In genomic region chr15:101723874-101724674, GRCh38 we compare ENCODE assay signal across 1 cellular context.
TF ChIP-seq lines count a peak whose summit lies in the region.

TARS3 (minus strand) TSS chr15:101724473; CDS start chr15:101724387, 86 bp downstream.

TF ChIP-seq in K562, 482 proteins besides CTCF, POLR2A, EP300 and RAD21 (continued from another document and continues in another):
- TF ChIP-seq, protein P1, sequence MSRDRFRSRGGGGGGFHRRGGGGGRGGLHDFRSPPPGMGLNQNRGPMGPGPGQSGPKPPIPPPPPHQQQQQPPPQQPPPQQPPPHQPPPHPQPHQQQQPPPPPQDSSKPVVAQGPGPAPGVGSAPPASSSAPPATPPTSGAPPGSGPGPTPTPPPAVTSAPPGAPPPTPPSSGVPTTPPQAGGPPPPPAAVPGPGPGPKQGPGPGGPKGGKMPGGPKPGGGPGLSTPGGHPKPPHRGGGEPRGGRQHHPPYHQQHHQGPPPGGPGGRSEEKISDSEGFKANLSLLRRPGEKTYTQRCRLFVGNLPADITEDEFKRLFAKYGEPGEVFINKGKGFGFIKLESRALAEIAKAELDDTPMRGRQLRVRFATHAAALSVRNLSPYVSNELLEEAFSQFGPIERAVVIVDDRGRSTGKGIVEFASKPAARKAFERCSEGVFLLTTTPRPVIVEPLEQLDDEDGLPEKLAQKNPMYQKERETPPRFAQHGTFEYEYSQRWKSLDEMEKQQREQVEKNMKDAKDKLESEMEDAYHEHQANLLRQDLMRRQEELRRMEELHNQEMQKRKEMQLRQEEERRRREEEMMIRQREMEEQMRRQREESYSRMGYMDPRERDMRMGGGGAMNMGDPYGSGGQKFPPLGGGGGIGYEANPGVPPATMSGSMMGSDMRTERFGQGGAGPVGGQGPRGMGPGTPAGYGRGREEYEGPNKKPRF (IDR thresholded peaks at IDR 0.05; ENCODE audit: low read depth, low read length) = no peak
- TF ChIP-seq, protein P2, sequence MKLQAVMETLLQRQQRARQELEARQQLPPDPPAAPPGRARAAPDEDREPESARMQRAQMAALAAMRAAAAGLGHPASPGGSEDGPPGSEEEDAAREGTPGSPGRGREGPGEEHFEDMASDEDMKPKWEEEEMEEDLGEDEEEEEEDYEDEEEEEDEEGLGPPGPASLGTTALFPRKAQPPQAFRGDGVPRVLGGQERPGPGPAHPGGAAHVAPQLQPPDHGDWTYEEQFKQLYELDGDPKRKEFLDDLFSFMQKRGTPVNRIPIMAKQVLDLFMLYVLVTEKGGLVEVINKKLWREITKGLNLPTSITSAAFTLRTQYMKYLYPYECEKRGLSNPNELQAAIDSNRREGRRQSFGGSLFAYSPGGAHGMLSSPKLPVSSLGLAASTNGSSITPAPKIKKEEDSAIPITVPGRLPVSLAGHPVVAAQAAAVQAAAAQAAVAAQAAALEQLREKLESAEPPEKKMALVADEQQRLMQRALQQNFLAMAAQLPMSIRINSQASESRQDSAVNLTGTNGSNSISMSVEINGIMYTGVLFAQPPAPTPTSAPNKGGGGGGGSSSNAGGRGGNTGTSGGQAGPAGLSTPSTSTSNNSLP (IDR thresholded peaks at IDR 0.05; ENCODE audit: borderline replicate concordance, low read depth, low read length) = no peak
- no peak for TF ChIP-seq SNIP1 (IDR thresholded peaks at IDR 0.05; ENCODE audit: low read depth)
- TF ChIP-seq BACH1 (tag; IDR thresholded peaks at IDR 0.05) = no peak
- no peak for TF ChIP-seq HNRNPUL1 (IDR thresholded peaks at IDR 0.05; ENCODE audit: low read length)
- no peak for TF ChIP-seq ZNF518B (CRISPR knock-in tag; IDR thresholded peaks at IDR 0.05)
- TF ChIP-seq DEAF1 (CRISPR knock-in tag; IDR thresholded peaks at IDR 0.05) = no peak
- no peak for TF ChIP-seq BMI1 (IDR thresholded peaks at IDR 0.05; ENCODE audit: low read length)
- TF ChIP-seq CBX8 (IDR thresholded peaks at IDR 0.05; ENCODE audit: borderline replicate concordance, extremely low read depth, low read depth, low read length, poor library complexity, severe bottlenecking) = no peak
- no peak for TF ChIP-seq ZNF224 (CRISPR knock-in tag; IDR thresholded peaks at IDR 0.05)
- TF ChIP-seq, protein P3, sequence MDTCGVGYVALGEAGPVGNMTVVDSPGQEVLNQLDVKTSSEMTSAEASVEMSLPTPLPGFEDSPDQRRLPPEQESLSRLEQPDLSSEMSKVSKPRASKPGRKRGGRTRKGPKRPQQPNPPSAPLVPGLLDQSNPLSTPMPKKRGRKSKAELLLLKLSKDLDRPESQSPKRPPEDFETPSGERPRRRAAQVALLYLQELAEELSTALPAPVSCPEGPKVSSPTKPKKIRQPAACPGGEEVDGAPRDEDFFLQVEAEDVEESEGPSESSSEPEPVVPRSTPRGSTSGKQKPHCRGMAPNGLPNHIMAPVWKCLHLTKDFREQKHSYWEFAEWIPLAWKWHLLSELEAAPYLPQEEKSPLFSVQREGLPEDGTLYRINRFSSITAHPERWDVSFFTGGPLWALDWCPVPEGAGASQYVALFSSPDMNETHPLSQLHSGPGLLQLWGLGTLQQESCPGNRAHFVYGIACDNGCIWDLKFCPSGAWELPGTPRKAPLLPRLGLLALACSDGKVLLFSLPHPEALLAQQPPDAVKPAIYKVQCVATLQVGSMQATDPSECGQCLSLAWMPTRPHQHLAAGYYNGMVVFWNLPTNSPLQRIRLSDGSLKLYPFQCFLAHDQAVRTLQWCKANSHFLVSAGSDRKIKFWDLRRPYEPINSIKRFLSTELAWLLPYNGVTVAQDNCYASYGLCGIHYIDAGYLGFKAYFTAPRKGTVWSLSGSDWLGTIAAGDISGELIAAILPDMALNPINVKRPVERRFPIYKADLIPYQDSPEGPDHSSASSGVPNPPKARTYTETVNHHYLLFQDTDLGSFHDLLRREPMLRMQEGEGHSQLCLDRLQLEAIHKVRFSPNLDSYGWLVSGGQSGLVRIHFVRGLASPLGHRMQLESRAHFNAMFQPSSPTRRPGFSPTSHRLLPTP (IDR thresholded peaks at IDR 0.05; ENCODE audit: borderline replicate concordance, extremely low read depth, insufficient read length) = no peak
- TF ChIP-seq, protein P4, sequence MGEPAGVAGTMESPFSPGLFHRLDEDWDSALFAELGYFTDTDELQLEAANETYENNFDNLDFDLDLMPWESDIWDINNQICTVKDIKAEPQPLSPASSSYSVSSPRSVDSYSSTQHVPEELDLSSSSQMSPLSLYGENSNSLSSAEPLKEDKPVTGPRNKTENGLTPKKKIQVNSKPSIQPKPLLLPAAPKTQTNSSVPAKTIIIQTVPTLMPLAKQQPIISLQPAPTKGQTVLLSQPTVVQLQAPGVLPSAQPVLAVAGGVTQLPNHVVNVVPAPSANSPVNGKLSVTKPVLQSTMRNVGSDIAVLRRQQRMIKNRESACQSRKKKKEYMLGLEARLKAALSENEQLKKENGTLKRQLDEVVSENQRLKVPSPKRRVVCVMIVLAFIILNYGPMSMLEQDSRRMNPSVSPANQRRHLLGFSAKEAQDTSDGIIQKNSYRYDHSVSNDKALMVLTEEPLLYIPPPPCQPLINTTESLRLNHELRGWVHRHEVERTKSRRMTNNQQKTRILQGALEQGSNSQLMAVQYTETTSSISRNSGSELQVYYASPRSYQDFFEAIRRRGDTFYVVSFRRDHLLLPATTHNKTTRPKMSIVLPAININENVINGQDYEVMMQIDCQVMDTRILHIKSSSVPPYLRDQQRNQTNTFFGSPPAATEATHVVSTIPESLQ (CRISPR knock-in tag; IDR thresholded peaks at IDR 0.05) = no peak
- no peak for TF ChIP-seq MECOM (CRISPR knock-in tag; IDR thresholded peaks at IDR 0.05)
- TF ChIP-seq SIN3B (IDR thresholded peaks at IDR 0.05; ENCODE audit: low read depth) = peak; percentile 69; the same call in 1 of the 2 replicates
- no peak for TF ChIP-seq BCLAF1 (IDR thresholded peaks at IDR 0.05; ENCODE audit: borderline replicate concordance in 1 of 2, control insufficient read depth in 1 of 2, low read depth in 2 of 2, low read length in 1 of 2)
- TF ChIP-seq TARDBP (IDR thresholded peaks at IDR 0.05) = no peak
- no peak for TF ChIP-seq PURB (CRISPR knock-in tag; IDR thresholded peaks at IDR 0.05; ENCODE audit: low read depth)
- no peak for TF ChIP-seq TAL1 (IDR thresholded peaks at IDR 0.05)
- TF ChIP-seq SRSF7 (optimal IDR thresholded peaks at IDR 0.05; ENCODE audit: low read depth, low read length) = no peak
- no peak for TF ChIP-seq ZC3H11A (IDR thresholded peaks at IDR 0.05; ENCODE audit: low read depth, low read length)
- no peak for TF ChIP-seq IFI16 (CRISPR knock-in tag; IDR thresholded peaks at IDR 0.05)
- TF ChIP-seq GABPA (tag; conservative IDR thresholded peaks at IDR 0.05; ENCODE audit: low read depth) = no peak
- TF ChIP-seq ARHGAP35 (IDR thresholded peaks at IDR 0.05; ENCODE audit: partially characterized antibody) = no peak
- no peak for TF ChIP-seq SMARCA4 (IDR thresholded peaks at IDR 0.05)
- TF ChIP-seq ZNF76 (CRISPR knock-in tag; IDR thresholded peaks at IDR 0.05; ENCODE audit: borderline replicate concordance) = no peak
- TF ChIP-seq, protein P5, sequence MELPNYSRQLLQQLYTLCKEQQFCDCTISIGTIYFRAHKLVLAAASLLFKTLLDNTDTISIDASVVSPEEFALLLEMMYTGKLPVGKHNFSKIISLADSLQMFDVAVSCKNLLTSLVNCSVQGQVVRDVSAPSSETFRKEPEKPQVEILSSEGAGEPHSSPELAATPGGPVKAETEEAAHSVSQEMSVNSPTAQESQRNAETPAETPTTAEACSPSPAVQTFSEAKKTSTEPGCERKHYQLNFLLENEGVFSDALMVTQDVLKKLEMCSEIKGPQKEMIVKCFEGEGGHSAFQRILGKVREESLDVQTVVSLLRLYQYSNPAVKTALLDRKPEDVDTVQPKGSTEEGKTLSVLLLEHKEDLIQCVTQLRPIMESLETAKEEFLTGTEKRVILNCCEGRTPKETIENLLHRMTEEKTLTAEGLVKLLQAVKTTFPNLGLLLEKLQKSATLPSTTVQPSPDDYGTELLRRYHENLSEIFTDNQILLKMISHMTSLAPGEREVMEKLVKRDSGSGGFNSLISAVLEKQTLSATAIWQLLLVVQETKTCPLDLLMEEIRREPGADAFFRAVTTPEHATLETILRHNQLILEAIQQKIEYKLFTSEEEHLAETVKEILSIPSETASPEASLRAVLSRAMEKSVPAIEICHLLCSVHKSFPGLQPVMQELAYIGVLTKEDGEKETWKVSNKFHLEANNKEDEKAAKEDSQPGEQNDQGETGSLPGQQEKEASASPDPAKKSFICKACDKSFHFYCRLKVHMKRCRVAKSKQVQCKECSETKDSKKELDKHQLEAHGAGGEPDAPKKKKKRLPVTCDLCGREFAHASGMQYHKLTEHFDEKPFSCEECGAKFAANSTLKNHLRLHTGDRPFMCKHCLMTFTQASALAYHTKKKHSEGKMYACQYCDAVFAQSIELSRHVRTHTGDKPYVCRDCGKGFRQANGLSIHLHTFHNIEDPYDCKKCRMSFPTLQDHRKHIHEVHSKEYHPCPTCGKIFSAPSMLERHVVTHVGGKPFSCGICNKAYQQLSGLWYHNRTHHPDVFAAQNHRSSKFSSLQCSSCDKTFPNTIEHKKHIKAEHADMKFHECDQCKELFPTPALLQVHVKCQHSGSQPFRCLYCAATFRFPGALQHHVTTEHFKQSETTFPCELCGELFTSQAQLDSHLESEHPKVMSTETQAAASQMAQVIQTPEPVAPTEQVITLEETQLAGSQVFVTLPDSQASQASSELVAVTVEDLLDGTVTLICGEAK (IDR thresholded peaks at IDR 0.05) = peak; percentile 55; the same call in 1 of the 2 replicates
- TF ChIP-seq, protein P5 (CRISPR knock-in tag; IDR thresholded peaks at IDR 0.05) = no peak
